ENCODE assay signal across 8 cellular contexts in genomic region chr9:120579139-120579749, GRCh38. TPM values are rescaled to one million over a fixed set of nuclear protein-coding genes. Genes with fewer than 3 reads are reported as not detected.
A peak's percentile ranks its signal among the peaks of the same experiment; 100 is the strongest.
DNase-seq lines count a peak whose midpoint lies in the region; ATAC-seq and TF ChIP-seq lines count a peak whose summit lies in the region.

No MANE protein-coding gene starts in this region.

- intact Hi-C loops in esophagus squamous epithelium (cut with DNase I), result no loop called here

- TF ChIP-seq POLR2A in esophagus squamous epithelium (IDR thresholded peaks at IDR 0.05), result no peak

- TF ChIP-seq CTCF in GM20000 (IDR thresholded peaks at IDR 0.05; ENCODE audit: extremely low read depth, missing control alignments), result no peak
- no peak for TF ChIP-seq CTCF in SK-N-SH (IDR thresholded peaks at IDR 0.05)
- TF ChIP-seq CTCF in esophagus squamous epithelium (IDR thresholded peaks at IDR 0.05), result no peak
- no peak for TF ChIP-seq CTCF in osteoblast (IDR thresholded peaks at IDR 0.05; ENCODE audit: extremely low read depth, low read depth, low read length)

- peak overlapping the region; percentile 12 to 25; a peak in 2 of 4 replicates for H3K27ac ChIP-seq in SK-N-SH (ENCODE audit: low read depth in 2 of 2, low read length in 1 of 2)
- H3K27ac ChIP-seq in esophagus squamous epithelium, result peak overlapping the region; percentile 86 to 91 (median 90)
- H3K27ac ChIP-seq in osteoblast (ENCODE audit: low read depth, low read length), result peak overlapping the region; percentile 80

- no peaks in the 10 kb centered on the region for H3K9me2 ChIP-seq in SK-N-SH

- H3K9me3 ChIP-seq in SK-N-SH (no peaks in the 10 kb centered on the region), esophagus squamous epithelium (no peaks in the 10 kb centered on the region), osteoblast (ENCODE audit: low read depth, low read length) (no peaks in the 10 kb centered on the region)

- no peak for ATAC-seq in HG02623 (IDR thresholded peaks at IDR 0.05; ENCODE audit: unreplicated experiment)

- 5% methylated on average over 9 of the region's 9 CpGs for WGBS in SK-N-SH (ENCODE audit: low lambda C conversion rate)
- WGBS in esophagus squamous epithelium, 2 donors, result 21 to 33% methylated on average over 6 to 9 of the region's 9 CpGs

- H2AFZ ChIP-seq in SK-N-SH (ENCODE audit: low read depth) (peak overlapping the region; percentile 79), osteoblast (ENCODE audit: low read length) (peak overlapping the region; percentile 97)

- in situ Hi-C loops in ACHN (cut with HindIII; ENCODE audit: low pct_ligation_motif_present, low pct_unique_long_range_greater_than_20kb, low sequenced_read_pairs), result no loop called here

- CTCF ChIA-PET in SK-N-SH (lab: Yijun Ruan, JAX), result interaction anchor here (0.8 kb wide), 1 partner anchor 41 kb away, joined by 3 read pairs; no protein-coding TSS in a partner anchor

- peak; percentile 28 for DNase-seq in ACHN
- peak; percentile 16 for DNase-seq in GM20000 (ENCODE audit: low spot score)
- DNase-seq in SK-N-SH, result no peak
- no peak for DNase-seq in esophagus squamous epithelium (lab: John Stamatoyannopoulos, UW)
- DNase-seq in osteoblast (ENCODE audit: insufficient read length, low spot score, missing footprints), result peak; percentile 65
- DNase-seq in stimulated activated naive CD4-positive, alpha-beta T cell treated with Interleukin-2 at 50 U/mL for 16 hours (lab: John Stamatoyannopoulos, UW), result no peak
- no peak for DNase-seq in NCI-H1436 (lab: John Stamatoyannopoulos, UW)

- peaks cover 6% of the 10 kb centered on the region for H3F3A ChIP-seq in SK-N-SH (replicated peaks; ENCODE audit: insufficient read depth)

- H3K27me3 ChIP-seq in SK-N-SH (ENCODE audit: insufficient read depth) (no peaks in the 10 kb centered on the region), esophagus squamous epithelium (no peaks in the 10 kb centered on the region), osteoblast (ENCODE audit: insufficient read depth, low read length) (no peaks in the 10 kb centered on the region)

- H3K36me3 ChIP-seq in SK-N-SH (replicated peaks in 1 of 2; ENCODE audit: control insufficient read depth in 1 of 2, insufficient read depth in 2 of 2, low read length in 1 of 2) (no peaks in the 10 kb centered on the region), esophagus squamous epithelium (peaks cover 0 to 12% (median 0%) of the 10 kb centered on the region in 3 donors), osteoblast (ENCODE audit: insufficient read depth, low read length) (no peaks in the 10 kb centered on the region)

- H3K4me2 ChIP-seq in SK-N-SH, result peak overlapping the region; percentile 84
- H3K4me2 ChIP-seq in osteoblast (ENCODE audit: insufficient read depth, low read length), result peak overlapping the region; percentile 96

- H4K20me1 ChIP-seq in SK-N-SH (ENCODE audit: insufficient read depth) (no peaks in the 10 kb centered on the region), osteoblast (ENCODE audit: insufficient read depth, low read length) (no peaks in the 10 kb centered on the region)

- POLR2A ChIA-PET in SK-N-SH (lab: Yijun Ruan, JAX), result interaction anchor here (0.6 to 0.7 kb wide), 2 partner anchors 12 to 455 kb away, joined by 3 read pairs; no protein-coding TSS in a partner anchor

- H3K4me3 ChIP-seq in SK-N-SH (ENCODE audit: low read depth in 2 of 2, low read length in 1 of 2) (peak overlapping the region; percentile 59 to 89), esophagus squamous epithelium (peak overlapping the region; percentile 97 to 99 (median 97)), osteoblast (ENCODE audit: insufficient read depth, low read length) (peak overlapping the region; percentile 99)

- no peak for TF ChIP-seq EP300 in SK-N-SH (IDR thresholded peaks at IDR 0.05; ENCODE audit: borderline replicate concordance in 1 of 2, low read depth in 1 of 2, low read length in 1 of 2)

- H3K9ac ChIP-seq in SK-N-SH, result peak overlapping the region; percentile 85

- H3K79me2 ChIP-seq in SK-N-SH (ENCODE audit: insufficient read depth) (peaks cover 57% of the 10 kb centered on the region), osteoblast (ENCODE audit: insufficient read depth, low read length) (peaks cover 58% of the 10 kb centered on the region)

- peaks cover 10 to 20% of the 10 kb centered on the region in 2 experiments; a peak in 3 of 4 replicates for H3K4me1 ChIP-seq in SK-N-SH (ENCODE audit: control insufficient read depth in 1 of 2, insufficient read depth in 2 of 2, low read depth in 1 of 2, low read length in 1 of 2)
- peaks cover 11 to 28% (median 13%) of the 10 kb centered on the region in 3 donors for H3K4me1 ChIP-seq in esophagus squamous epithelium
- H3K4me1 ChIP-seq in osteoblast (ENCODE audit: insufficient read depth, low read length), result peaks cover 15% of the 10 kb centered on the region

- TF ChIP-seq RAD21 in SK-N-SH (IDR thresholded peaks at IDR 0.05; ENCODE audit: low read length), result no peak

TF ChIP-seq in SK-N-SH, 30 proteins besides CTCF, POLR2A, EP300 and RAD21:
- TF ChIP-seq TEAD4 (IDR thresholded peaks at IDR 0.05; ENCODE audit: borderline replicate concordance, insufficient read depth), result no peak
- TF ChIP-seq EZH2phosphoT487 (IDR thresholded peaks at IDR 0.05; ENCODE audit: borderline replicate concordance, low read depth), result no peak
- no peak for TF ChIP-seq GATA2 (CRISPR knock-in tag; IDR thresholded peaks at IDR 0.05)
- no peak for TF ChIP-seq USF1 (IDR thresholded peaks at IDR 0.05; ENCODE audit: borderline replicate concordance, low read depth)
- TF ChIP-seq SMC3 (IDR thresholded peaks at IDR 0.05; ENCODE audit: low read depth, low read length), result no peak
- TF ChIP-seq JUND (IDR thresholded peaks at IDR 0.05), result no peak
- no peak for TF ChIP-seq POLR2AphosphoS5 (IDR thresholded peaks at IDR 0.05; ENCODE audit: low read depth, low read length)
- TF ChIP-seq CHD2 (IDR thresholded peaks at IDR 0.05; ENCODE audit: low read length, partially characterized antibody), result no peak
- TF ChIP-seq YY1 (IDR thresholded peaks at IDR 0.05; ENCODE audit: low read depth), result no peak

RNA-seq across cellular contexts. Expression of gene CDK5RAP2, which starts 0.7 kb away (rescaled TPM):
- polyA plus RNA-seq in SK-N-SH (2012; rRNA removed), result 15.2 and 20.7 TPM in 2 replicates
- 16.6 and 17.3 TPM in 2 replicates for polyA plus RNA-seq in SK-N-SH (2012; cell fraction: cytosol; rRNA removed)
- polyA plus RNA-seq in SK-N-SH (2012; cell fraction: nucleus; rRNA removed), result 45.3 and 53.8 TPM in 2 replicates
- 10 to 100 TPM; 23.2 to 41.2 (median 33.8) TPM for total RNA-seq in esophagus squamous epithelium
- 52.2 and 59.7 TPM in 2 replicates for total RNA-seq in osteoblast

Comparison
In these comparisons a context has a peak if more than half of its experiments do, and no peak if none do; other contexts are left out.
1. DNase-seq: peak in ACHN (single experiment), GM20000 (single experiment) and osteoblast (single experiment); none in SK-N-SH (single experiment), esophagus squamous epithelium (single experiment), stimulated activated naive CD4-positive, alpha-beta T cell treated with Interleukin-2 at 50 U/mL for 16 hours (single experiment) and NCI-H1436 (single experiment).
2. H3K27ac ChIP-seq: peak in every context shown above with its lines; median percentile 90 in esophagus squamous epithelium; 80 in osteoblast; 18 in SK-N-SH.
3. Peak in every context shown above with its lines, with median percentiles within 50 percentile points of each other: H3K4me3 ChIP-seq.